ENCODE assay signal across 9 cellular contexts in genomic region chr12:6333566-6333965, GRCh38. TPM values are rescaled to one million over a fixed set of nuclear protein-coding genes. Genes with fewer than 3 reads are reported as not detected.
DNase-seq lines count a peak whose midpoint lies in the region; ATAC-seq and TF ChIP-seq lines count a peak whose summit lies in the region.
"Had no signal": no experiment of that assay in that cellular context is flagged by ENCODE, and none has a peak within 500 bp of the region (broad histone marks: within the 10 kb centered on the region; RNA-seq: fewer than 3 reads in every experiment).

No MANE protein-coding gene starts in this region.

- H3K36me3 Mint-ChIP-seq in stimulated activated naive B cell treated with anti-CD40 and anti-IgM and Interleukin-4, amounts not matched to agents 10 μg/mL and 1 μg/mL and 100 μg/mL, for 72 hours: peaks cover 0 to 3% of the 10 kb centered on the region in 2 donors

- no peak for ATAC-seq in HG02981 (IDR thresholded peaks at IDR 0.05; ENCODE audit: unreplicated experiment)
- no peak for ATAC-seq in stimulated activated naive B cell treated with anti-CD40 and anti-IgM and Interleukin-4, amounts not matched to agents 10 μg/mL and 1 μg/mL and 100 μg/mL, for 72 hours (replicated peaks)

- DNase-seq in EL: peak; percentile 96
- DNase-seq in T1000 (lab: John Stamatoyannopoulos, UW): peak; percentile 63
- peak in 1 of 2 donors; percentile 96 for DNase-seq in fibroblast of lung (ENCODE audit: low read depth in 2 of 2)
- DNase-seq in smooth muscle cell (lab: John Stamatoyannopoulos, UW; ENCODE audit: unreplicated experiment): no peak
- DNase-seq in KG1 (lab: John Stamatoyannopoulos, UW): no peak
- no peak for DNase-seq in NCI-H69 (lab: John Stamatoyannopoulos, UW)
- DNase-seq in stimulated activated naive B cell treated with anti-CD40 and anti-IgM and Interleukin-4, amounts not matched to agents 10 μg/mL and 1 μg/mL and 100 μg/mL, for 72 hours: no peak

- H3K79me2 ChIP-seq in fibroblast of lung (ENCODE audit: control insufficient read depth, insufficient read depth, low read length) (peaks cover 75% of the 10 kb centered on the region), smooth muscle cell (ENCODE audit: low read depth) (peaks cover 71% of the 10 kb centered on the region)

- WGBS in smooth muscle cell (ENCODE audit: low lambda C conversion rate): 50% methylated on average over 9 of the region's 9 CpGs

- no peak overlapping the region for H3K27ac Mint-ChIP-seq in stimulated activated naive B cell treated with anti-CD40 and anti-IgM and Interleukin-4, amounts not matched to agents 10 μg/mL and 1 μg/mL and 100 μg/mL, for 72 hours

- H3K27me3 ChIP-seq in fibroblast of lung (ENCODE audit: control insufficient read depth, insufficient read depth, low read length) (no peaks in the 10 kb centered on the region), smooth muscle cell (ENCODE audit: low read depth) (no peaks in the 10 kb centered on the region)

- H3K36me3 ChIP-seq in fibroblast of lung (ENCODE audit: control insufficient read depth, insufficient read depth, low read length): peaks cover 43% of the 10 kb centered on the region
- no peaks in the 10 kb centered on the region for H3K36me3 ChIP-seq in smooth muscle cell (ENCODE audit: low read depth)

- H4K20me1 ChIP-seq in fibroblast of lung (ENCODE audit: control insufficient read depth, extremely low read depth, insufficient read depth, low read length): peaks cover 2% of the 10 kb centered on the region
- peaks cover 61% of the 10 kb centered on the region for H4K20me1 ChIP-seq in smooth muscle cell (ENCODE audit: low read depth)

- peak overlapping the region; percentile 99 for H3K27ac ChIP-seq in fibroblast of lung (ENCODE audit: insufficient read depth, low read length)
- peak overlapping the region; percentile 98 for H3K27ac ChIP-seq in smooth muscle cell (ENCODE audit: low read depth)

- no peaks in the 10 kb centered on the region for H3K9me3 Mint-ChIP-seq in stimulated activated naive B cell treated with anti-CD40 and anti-IgM and Interleukin-4, amounts not matched to agents 10 μg/mL and 1 μg/mL and 100 μg/mL, for 72 hours

- H2AFZ ChIP-seq in fibroblast of lung (ENCODE audit: low read length) (no peak overlapping the region), smooth muscle cell (ENCODE audit: low read depth) (no peak overlapping the region)

- TF ChIP-seq CTCF in fibroblast of lung (conservative IDR thresholded peaks at IDR 0.05 in 1 of 2, IDR thresholded peaks at IDR 0.05 in 1 of 2; ENCODE audit: low read depth in 1 of 2, low read length in 2 of 2) (no peak), smooth muscle cell (IDR thresholded peaks at IDR 0.05; ENCODE audit: borderline replicate concordance, insufficient read depth, poor library complexity, severe bottlenecking) (no peak)

- peaks cover 49 to 59% of the 10 kb centered on the region in 2 donors for H3K27me3 Mint-ChIP-seq in stimulated activated naive B cell treated with anti-CD40 and anti-IgM and Interleukin-4, amounts not matched to agents 10 μg/mL and 1 μg/mL and 100 μg/mL, for 72 hours
- H3K27me3 Mint-ChIP-seq: progenitor cell of endocrine pancreas had no signal

- H3K4me2 ChIP-seq in fibroblast of lung (ENCODE audit: extremely low read depth, insufficient read depth, low read length): no peak overlapping the region
- H3K4me2 ChIP-seq in smooth muscle cell: peak overlapping the region; percentile 43

- H3K4me3 ChIP-seq in fibroblast of lung (replicated peaks in 1 of 4; ENCODE audit: control extremely low read depth in 1 of 4, insufficient read depth in 1 of 4, low read depth in 3 of 4, low read length in 4 of 4) (no peak overlapping the region), smooth muscle cell (no peak overlapping the region)

- H3K9me3 ChIP-seq in fibroblast of lung (ENCODE audit: control insufficient read depth, insufficient read depth, low read depth, low read length) (no peaks in the 10 kb centered on the region), smooth muscle cell (replicated peaks; ENCODE audit: low read depth) (no peaks in the 10 kb centered on the region)

- H3K4me1 ChIP-seq in fibroblast of lung (ENCODE audit: control insufficient read depth, extremely low read depth, insufficient read depth, low read length) (peaks cover 46% of the 10 kb centered on the region), smooth muscle cell (ENCODE audit: low read depth) (peaks cover 35% of the 10 kb centered on the region)

- peak overlapping the region in 1 of 2 donors; percentile 15 for H3K4me3 Mint-ChIP-seq in stimulated activated naive B cell treated with anti-CD40 and anti-IgM and Interleukin-4, amounts not matched to agents 10 μg/mL and 1 μg/mL and 100 μg/mL, for 72 hours

- H3F3A ChIP-seq in smooth muscle cell (ENCODE audit: low read depth): peaks cover 43% of the 10 kb centered on the region

- H3K9ac ChIP-seq in fibroblast of lung (ENCODE audit: insufficient read depth, low read length) (no peak overlapping the region), smooth muscle cell (ENCODE audit: low read depth) (peak overlapping the region; percentile 53)

- peaks cover 35 to 37% of the 10 kb centered on the region in 2 donors for H3K4me1 Mint-ChIP-seq in stimulated activated naive B cell treated with anti-CD40 and anti-IgM and Interleukin-4, amounts not matched to agents 10 μg/mL and 1 μg/mL and 100 μg/mL, for 72 hours

RNA-seq across cellular contexts. Expression of gene TNFRSF1A, which starts 8.3 kb away (rescaled TPM):
- 141 and 157 TPM in 2 replicates for total RNA-seq in fibroblast of lung
- polyA plus RNA-seq in fibroblast of lung: 182 and 257 TPM in 2 replicates
- 146 and 182 TPM in 2 replicates for polyA plus RNA-seq in fibroblast of lung (2012)
- polyA minus RNA-seq in fibroblast of lung (ENCODE audit: low replicate concordance): 357 and 498 TPM in 2 replicates
- 110 and 139 TPM in 2 replicates for total RNA-seq in smooth muscle cell
- polyA plus RNA-seq in smooth muscle cell: 144 and 148 TPM in 2 replicates

RNA-seq across cellular contexts. Expression of gene PLEKHG6, which starts 23.1 kb away (rescaled TPM):
- under 0.01 and 0.50 TPM in 2 replicates for total RNA-seq in fibroblast of lung
- 0.07 and 0.26 TPM in 2 replicates for polyA plus RNA-seq in fibroblast of lung
- polyA plus RNA-seq in fibroblast of lung (2012): 0.16 and 1.1 TPM in 2 replicates
- 3.8 TPM in 1 of 2 replicates, not detected in the other for polyA minus RNA-seq in fibroblast of lung (ENCODE audit: low replicate concordance)
- total RNA-seq in smooth muscle cell: 6.5 and 7.8 TPM in 2 replicates
- 5.2 and 21.9 TPM in 2 replicates for polyA plus RNA-seq in smooth muscle cell

RNA-seq across cellular contexts. Expression of gene SCNN1A, which starts 41.8 kb away (rescaled TPM):
- under 0.01 and 0.26 TPM in 2 replicates for total RNA-seq in fibroblast of lung
- 0.05 and 0.08 TPM in 2 replicates for polyA plus RNA-seq in fibroblast of lung
- polyA plus RNA-seq in fibroblast of lung (2012): 0.13 and 0.29 TPM in 2 replicates
- not detected in 2 replicates for polyA minus RNA-seq in fibroblast of lung (ENCODE audit: low replicate concordance)
- total RNA-seq in smooth muscle cell: 1.3 and 1.5 TPM in 2 replicates
- polyA plus RNA-seq in smooth muscle cell: 0.57 and 1.0 TPM in 2 replicates

RNA-seq across cellular contexts. Expression of gene LTBR, which starts 50.4 kb away (rescaled TPM):
- total RNA-seq in fibroblast of lung: 60.6 and 78.4 TPM in 2 replicates
- 45.8 and 55.7 TPM in 2 replicates for polyA plus RNA-seq in fibroblast of lung
- polyA plus RNA-seq in fibroblast of lung (2012): 81.9 and 99.1 TPM in 2 replicates
- 78.7 and 105 TPM in 2 replicates for polyA minus RNA-seq in fibroblast of lung (ENCODE audit: low replicate concordance)
- 35.1 and 38.3 TPM in 2 replicates for total RNA-seq in smooth muscle cell
- 72.9 and 97.8 TPM in 2 replicates for polyA plus RNA-seq in smooth muscle cell

Comparison
In these comparisons a context has a peak if more than half of its experiments do, and no peak if none do; other contexts are left out.
1. DNase-seq: peak in EL (single experiment) and T1000 (single experiment); none in smooth muscle cell (single experiment), KG1 (single experiment), NCI-H69 (single experiment) and stimulated activated naive B cell treated with anti-CD40 and anti-IgM and Interleukin-4, amounts not matched to agents 10 μg/mL and 1 μg/mL and 100 μg/mL, for 72 hours (single experiment).